In genomic region chr20:60677819-60678218, GRCh38 we compare ENCODE assay signal across 27 cellular contexts.
DNase-seq lines count a peak whose midpoint lies in the region; ATAC-seq, FAIRE-seq and TF ChIP-seq lines count a peak whose summit lies in the region.
"Had no signal": no experiment of that assay in that cellular context is flagged by ENCODE, and none has a peak within 500 bp of the region (broad histone marks: within the 10 kb centered on the region; RNA-seq: fewer than 3 reads in every experiment).

No MANE protein-coding gene starts in this region.

- TF ChIP-seq EP300 in K562 (IDR thresholded peaks at IDR 0.05; ENCODE audit: low read length) = no peak

- no peak overlapping the region for H3K4me2 ChIP-seq in K562 (ENCODE audit: insufficient read depth, low read length)
- H3K4me2 ChIP-seq: BLaER1 had no signal

- CTCF ChIA-PET in K562 (lab: Yijun Ruan, JAX; ENCODE audit: low intra/inter-chr PET ratio) = no interaction called here

- no peaks in the 10 kb centered on the region for H3K9me1 ChIP-seq in K562 (ENCODE audit: control insufficient read depth, insufficient read depth, low read length)

- no peaks in the 10 kb centered on the region for H3K36me3 Mint-ChIP-seq in effector memory CD8-positive, alpha-beta T cell (ENCODE audit: insufficient read depth)
- H3K36me3 Mint-ChIP-seq: CD14-positive monocyte; CD4-positive, alpha-beta memory T cell; CD4-positive, CD25-positive, alpha-beta regulatory T cell; CD8-positive, alpha-beta memory T cell had no signal

- no TSS peak for BruUV-seq in K562 (replicated peaks; lab: Mats Ljungman, UMichigan)

- no peaks in the 10 kb centered on the region for H3K4me1 Mint-ChIP-seq in effector memory CD8-positive, alpha-beta T cell (ENCODE audit: low read depth in 2 of 2)
- H3K4me1 Mint-ChIP-seq: CD14-positive monocyte; CD4-positive, alpha-beta memory T cell; CD4-positive, CD25-positive, alpha-beta regulatory T cell; CD8-positive, alpha-beta memory T cell had no signal

- H3K27me3 ChIP-seq in K562 (ENCODE audit: control insufficient read depth in 2 of 2, insufficient read depth in 2 of 2, low read length in 2 of 2) = no peaks in the 10 kb centered on the region
- H3K27me3 ChIP-seq: BE2C, BLaER1 had no signal

- ATAC-seq in K562 = no peak
- no peak for ATAC-seq in effector memory CD8-positive, alpha-beta T cell (replicated peaks)
- ATAC-seq: GM12878 had no signal

- H3K27me3 Mint-ChIP-seq in effector memory CD8-positive, alpha-beta T cell = peaks cover 12 to 17% of the 10 kb centered on the region in 2 donors
- H3K27me3 Mint-ChIP-seq: CD4-positive, CD25-positive, alpha-beta regulatory T cell had no signal

- no peak overlapping the region for H3K27ac Mint-ChIP-seq in effector memory CD8-positive, alpha-beta T cell
- H3K27ac Mint-ChIP-seq: CD14-positive monocyte; CD4-positive, alpha-beta memory T cell; CD8-positive, alpha-beta memory T cell had no signal

- no peak for DNase-seq in K562 (ENCODE audit: extremely low read depth in 1 of 4, low spot score in 3 of 4)
- DNase-seq in frontal cortex (ENCODE audit: low spot score in 2 of 2) = no peak
- DNase-seq in kidney = no peak
- no peak for DNase-seq in NK-92 (lab: John Stamatoyannopoulos, UW; ENCODE audit: unreplicated experiment)
- DNase-seq in effector memory CD8-positive, alpha-beta T cell = no peak
- DNase-seq in GM13976 (ENCODE audit: low spot score) = no peak
- DNase-seq: 8988T; ACHN; BE2C; C1 segment of cervical spinal cord; CD4-positive, alpha-beta memory T cell; CD4-positive, CD25-positive, alpha-beta regulatory T cell; CD8-positive, alpha-beta memory T cell; DMS 273 treated with DMSO at 0.1 percent for 48 hours; DMS153; DMS53; DMS79; DND-41; EL; GDM1 had no signal

- H3K79me2 ChIP-seq in K562 (ENCODE audit: control insufficient read depth, insufficient read depth, low read length) = no peaks in the 10 kb centered on the region

- no peak overlapping the region for H3K4me3 Mint-ChIP-seq in effector memory CD8-positive, alpha-beta T cell
- H3K4me3 Mint-ChIP-seq: CD14-positive monocyte; CD4-positive, alpha-beta memory T cell; CD4-positive, CD25-positive, alpha-beta regulatory T cell; CD8-positive, alpha-beta memory T cell had no signal

- no peak for TF ChIP-seq CTCF in K562 (IDR thresholded peaks at IDR 0.05 in 2 of 3, conservative IDR thresholded peaks at IDR 0.05 in 1 of 3; ENCODE audit: insufficient read depth in 2 of 3, low read depth in 1 of 3, low read length in 3 of 3)
- TF ChIP-seq CTCF in kidney (IDR thresholded peaks at IDR 0.05; ENCODE audit: borderline replicate concordance, extremely low read depth, insufficient read depth) = no peak
- TF ChIP-seq CTCF in GM13976 (IDR thresholded peaks at IDR 0.05; ENCODE audit: borderline replicate concordance, control extremely low read depth, extremely low read depth, insufficient read depth, missing control alignments) = no peak

- H3K9ac ChIP-seq in K562 (ENCODE audit: insufficient read depth in 1 of 2, low read depth in 2 of 2, low read length in 2 of 2) (no peak overlapping the region), kidney (ENCODE audit: low read length in 2 of 2) (no peak overlapping the region)
- H3K9ac ChIP-seq: BLaER1 had no signal

- H3K27ac ChIP-seq in K562 (ENCODE audit: extremely low read depth, low read depth, low read length) = no peak overlapping the region
- no peak overlapping the region for H3K27ac ChIP-seq in kidney (ENCODE audit: low read depth in 2 of 2, low read length in 2 of 2)
- H3K27ac ChIP-seq: BLaER1 had no signal

- FAIRE-seq in K562 (lab: Jason Lieb, UNC) (no peak), colon (lab: Jason Lieb, UNC) (peak; percentile 18), frontal cortex (lab: Jason Lieb, UNC) (peak; percentile 64), kidney (lab: Jason Lieb, UNC) (peak; percentile 27)
- FAIRE-seq: A204.1, GM12878, GM12892, GM19239 had no signal

- POLR2A ChIA-PET in K562 (lab: Yijun Ruan, JAX) = no interaction called here

- 0% methylated on average over 1 of the region's 1 CpG for WGBS in K562 (ENCODE audit: insufficient coverage, low coverage, missing lambda C conversion rate)

- no peaks in the 10 kb centered on the region for H3K36me3 ChIP-seq in K562 (ENCODE audit: control insufficient read depth, insufficient read depth, low read length)
- H3K36me3 ChIP-seq in kidney (ENCODE audit: control insufficient read depth in 1 of 2, insufficient read depth in 2 of 2, low read length in 2 of 2) = no peaks in the 10 kb centered on the region
- H3K36me3 ChIP-seq: BE2C, BLaER1 had no signal

- no peak for TF ChIP-seq RAD21 in K562 (CRISPR knock-in tag; conservative IDR thresholded peaks at IDR 0.05 in 1 of 2, IDR thresholded peaks at IDR 0.05 in 1 of 2)

- TF ChIP-seq POLR2A in K562 (conservative IDR thresholded peaks at IDR 0.05) = no peak

- no peak overlapping the region for H2AFZ ChIP-seq in K562 (ENCODE audit: low read depth, low read length)

- H3K4me3 ChIP-seq in K562 (no peak overlapping the region), kidney (ENCODE audit: low read length in 2 of 2) (no peak overlapping the region)
- H3K4me3 ChIP-seq: BLaER1, GM12878 had no signal

- intact Hi-C loops in K562 (cut with micrococcal nuclease) = no loop called here
- intact Hi-C loops in kidney (cut with DNase I) = no loop called here

- no peaks in the 10 kb centered on the region for H3K9me3 Mint-ChIP-seq in effector memory CD8-positive, alpha-beta T cell

- H4K20me1 ChIP-seq in K562 (replicated peaks; ENCODE audit: control insufficient read depth, insufficient read depth, low read length) = no peaks in the 10 kb centered on the region
- H4K20me1 ChIP-seq: BLaER1 had no signal

- no peaks in the 10 kb centered on the region for H3K9me3 ChIP-seq in K562 (replicated peaks; ENCODE audit: control insufficient read depth, insufficient read depth, low read depth, low read length)
- H3K9me3 ChIP-seq in kidney (ENCODE audit: control insufficient read depth in 1 of 2, low read length in 2 of 2) = no peaks in the 10 kb centered on the region
- H3K9me3 ChIP-seq: BE2C, BLaER1 had no signal

- H3K4me1 ChIP-seq in K562 (replicated peaks in 1 of 2; ENCODE audit: control insufficient read depth in 2 of 2, insufficient read depth in 2 of 2, low read length in 2 of 2) (no peaks in the 10 kb centered on the region), kidney (ENCODE audit: control insufficient read depth in 1 of 2, insufficient read depth in 1 of 2, low read depth in 1 of 2, low read length in 2 of 2) (no peaks in the 10 kb centered on the region)
- H3K4me1 ChIP-seq: BE2C, BLaER1 had no signal

- in situ Hi-C loops in K562 (cut with MboI) = no loop called here
- in situ Hi-C loops in GM13976 (cut with MboI; ENCODE audit: low sequenced_read_pairs, unreplicated experiment) = no loop called here

TF ChIP-seq in K562, 482 proteins besides CTCF, POLR2A, EP300 and RAD21:
- peak; percentile 69 for TF ChIP-seq ZNF316 (IDR thresholded peaks at IDR 0.05)
- TF ChIP-seq PYGO2 (tag; IDR thresholded peaks at IDR 0.05) = no peak
TF ChIP-seq in K562: peak in this region for 1.
